1 cellular context compared by ENCODE assay signal in genomic region chr9:134065720-134066419, GRCh38.
TF ChIP-seq lines count a peak whose summit lies in the region.

No MANE protein-coding gene starts in this region.

TF ChIP-seq in HepG2, 621 proteins besides CTCF, POLR2A, EP300 and RAD21 (continued from another document and continues in another):
- TF ChIP-seq HNF1B (CRISPR knock-in tag; IDR thresholded peaks at IDR 0.05) = 0 out of 2 replicates have a peak, but pooled peaks have one; percentile 6
- TF ChIP-seq MLXIP (CRISPR knock-in tag; IDR thresholded peaks at IDR 0.05; ENCODE audit: borderline replicate concordance) = no peak
- TF ChIP-seq HNF4G (IDR thresholded peaks at IDR 0.05; ENCODE audit: borderline replicate concordance, low read depth, low read length) = no peak
- TF ChIP-seq HNF4G (CRISPR knock-in tag; IDR thresholded peaks at IDR 0.05; ENCODE audit: borderline replicate concordance, low read depth) = no peak
- TF ChIP-seq ZNF720 (CRISPR knock-in tag; IDR thresholded peaks at IDR 0.05) = no peak
- no peak for TF ChIP-seq TBL1XR1 (IDR thresholded peaks at IDR 0.05; ENCODE audit: borderline replicate concordance, low read length, partially characterized antibody)
- no peak for TF ChIP-seq ZNF30 (CRISPR knock-in tag; IDR thresholded peaks at IDR 0.05)
- TF ChIP-seq, protein P1, sequence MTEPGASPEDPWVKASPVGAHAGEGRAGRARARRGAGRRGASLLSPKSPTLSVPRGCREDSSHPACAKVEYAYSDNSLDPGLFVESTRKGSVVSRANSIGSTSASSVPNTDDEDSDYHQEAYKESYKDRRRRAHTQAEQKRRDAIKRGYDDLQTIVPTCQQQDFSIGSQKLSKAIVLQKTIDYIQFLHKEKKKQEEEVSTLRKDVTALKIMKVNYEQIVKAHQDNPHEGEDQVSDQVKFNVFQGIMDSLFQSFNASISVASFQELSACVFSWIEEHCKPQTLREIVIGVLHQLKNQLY (CRISPR knock-in tag; IDR thresholded peaks at IDR 0.05) = no peak
- no peak for TF ChIP-seq ZNF841 (CRISPR knock-in tag; IDR thresholded peaks at IDR 0.05; ENCODE audit: borderline replicate concordance)
- peak; percentile 50; the same call in 1 of the 2 replicates for TF ChIP-seq MED1 (CRISPR knock-in tag; IDR thresholded peaks at IDR 0.05)
- TF ChIP-seq, protein P2, sequence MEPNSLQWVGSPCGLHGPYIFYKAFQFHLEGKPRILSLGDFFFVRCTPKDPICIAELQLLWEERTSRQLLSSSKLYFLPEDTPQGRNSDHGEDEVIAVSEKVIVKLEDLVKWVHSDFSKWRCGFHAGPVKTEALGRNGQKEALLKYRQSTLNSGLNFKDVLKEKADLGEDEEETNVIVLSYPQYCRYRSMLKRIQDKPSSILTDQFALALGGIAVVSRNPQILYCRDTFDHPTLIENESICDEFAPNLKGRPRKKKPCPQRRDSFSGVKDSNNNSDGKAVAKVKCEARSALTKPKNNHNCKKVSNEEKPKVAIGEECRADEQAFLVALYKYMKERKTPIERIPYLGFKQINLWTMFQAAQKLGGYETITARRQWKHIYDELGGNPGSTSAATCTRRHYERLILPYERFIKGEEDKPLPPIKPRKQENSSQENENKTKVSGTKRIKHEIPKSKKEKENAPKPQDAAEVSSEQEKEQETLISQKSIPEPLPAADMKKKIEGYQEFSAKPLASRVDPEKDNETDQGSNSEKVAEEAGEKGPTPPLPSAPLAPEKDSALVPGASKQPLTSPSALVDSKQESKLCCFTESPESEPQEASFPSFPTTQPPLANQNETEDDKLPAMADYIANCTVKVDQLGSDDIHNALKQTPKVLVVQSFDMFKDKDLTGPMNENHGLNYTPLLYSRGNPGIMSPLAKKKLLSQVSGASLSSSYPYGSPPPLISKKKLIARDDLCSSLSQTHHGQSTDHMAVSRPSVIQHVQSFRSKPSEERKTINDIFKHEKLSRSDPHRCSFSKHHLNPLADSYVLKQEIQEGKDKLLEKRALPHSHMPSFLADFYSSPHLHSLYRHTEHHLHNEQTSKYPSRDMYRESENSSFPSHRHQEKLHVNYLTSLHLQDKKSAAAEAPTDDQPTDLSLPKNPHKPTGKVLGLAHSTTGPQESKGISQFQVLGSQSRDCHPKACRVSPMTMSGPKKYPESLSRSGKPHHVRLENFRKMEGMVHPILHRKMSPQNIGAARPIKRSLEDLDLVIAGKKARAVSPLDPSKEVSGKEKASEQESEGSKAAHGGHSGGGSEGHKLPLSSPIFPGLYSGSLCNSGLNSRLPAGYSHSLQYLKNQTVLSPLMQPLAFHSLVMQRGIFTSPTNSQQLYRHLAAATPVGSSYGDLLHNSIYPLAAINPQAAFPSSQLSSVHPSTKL (CRISPR knock-in tag; IDR thresholded peaks at IDR 0.05) = peak; percentile 21; the same call in 1 of the 2 replicates
- TF ChIP-seq HDAC1 (CRISPR knock-in tag; IDR thresholded peaks at IDR 0.05) = peak; percentile 72
- peak; percentile 60; the same call in 1 of the 2 replicates for TF ChIP-seq ZNF816 (CRISPR knock-in tag; IDR thresholded peaks at IDR 0.05; ENCODE audit: borderline replicate concordance)
- no peak for TF ChIP-seq ZNF160 (CRISPR knock-in tag; IDR thresholded peaks at IDR 0.05)
- TF ChIP-seq DR1 (CRISPR knock-in tag; IDR thresholded peaks at IDR 0.05) = no peak
- TF ChIP-seq, protein P3, sequence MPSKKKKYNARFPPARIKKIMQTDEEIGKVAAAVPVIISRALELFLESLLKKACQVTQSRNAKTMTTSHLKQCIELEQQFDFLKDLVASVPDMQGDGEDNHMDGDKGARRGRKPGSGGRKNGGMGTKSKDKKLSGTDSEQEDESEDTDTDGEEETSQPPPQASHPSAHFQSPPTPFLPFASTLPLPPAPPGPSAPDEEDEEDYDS (CRISPR knock-in tag; IDR thresholded peaks at IDR 0.05) = peak; percentile 66
- TF ChIP-seq POLR2G (IDR thresholded peaks at IDR 0.05; ENCODE audit: low read depth, low read length) = peak; percentile 61
- no peak for TF ChIP-seq KIAA2018 (CRISPR knock-in tag; IDR thresholded peaks at IDR 0.05; ENCODE audit: borderline replicate concordance)
- TF ChIP-seq ZNF530 (CRISPR knock-in tag; IDR thresholded peaks at IDR 0.05; ENCODE audit: low read depth) = no peak
- no peak for TF ChIP-seq MED8 (CRISPR knock-in tag; IDR thresholded peaks at IDR 0.05; ENCODE audit: insufficient replicate concordance)
- TF ChIP-seq RORA (CRISPR knock-in tag; IDR thresholded peaks at IDR 0.05) = no peak
- TF ChIP-seq ZNF446 (CRISPR knock-in tag; IDR thresholded peaks at IDR 0.05) = no peak
- TF ChIP-seq, protein P4, sequence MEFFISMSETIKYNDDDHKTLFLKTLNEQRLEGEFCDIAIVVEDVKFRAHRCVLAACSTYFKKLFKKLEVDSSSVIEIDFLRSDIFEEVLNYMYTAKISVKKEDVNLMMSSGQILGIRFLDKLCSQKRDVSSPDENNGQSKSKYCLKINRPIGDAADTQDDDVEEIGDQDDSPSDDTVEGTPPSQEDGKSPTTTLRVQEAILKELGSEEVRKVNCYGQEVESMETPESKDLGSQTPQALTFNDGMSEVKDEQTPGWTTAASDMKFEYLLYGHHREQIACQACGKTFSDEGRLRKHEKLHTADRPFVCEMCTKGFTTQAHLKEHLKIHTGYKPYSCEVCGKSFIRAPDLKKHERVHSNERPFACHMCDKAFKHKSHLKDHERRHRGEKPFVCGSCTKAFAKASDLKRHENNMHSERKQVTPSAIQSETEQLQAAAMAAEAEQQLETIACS (CRISPR knock-in tag; IDR thresholded peaks at IDR 0.05) = peak; percentile 31; the same call in 1 of the 2 replicates
- TF ChIP-seq ISX (CRISPR knock-in tag; conservative IDR thresholded peaks at IDR 0.05) = no peak
- TF ChIP-seq ZFP36 (IDR thresholded peaks at IDR 0.05; ENCODE audit: borderline replicate concordance, low read depth, low read length, partially characterized antibody) = no peak
- TF ChIP-seq REPIN1 (CRISPR knock-in tag; IDR thresholded peaks at IDR 0.05; ENCODE audit: borderline replicate concordance, low read depth) = 0 out of 2 replicates have a peak, but pooled peaks have one; percentile 36
- peak; percentile 44; the same call in 1 of the 2 replicates for TF ChIP-seq ZNF350 (CRISPR knock-in tag; IDR thresholded peaks at IDR 0.05; ENCODE audit: borderline replicate concordance, low read depth)
- TF ChIP-seq, protein P5, sequence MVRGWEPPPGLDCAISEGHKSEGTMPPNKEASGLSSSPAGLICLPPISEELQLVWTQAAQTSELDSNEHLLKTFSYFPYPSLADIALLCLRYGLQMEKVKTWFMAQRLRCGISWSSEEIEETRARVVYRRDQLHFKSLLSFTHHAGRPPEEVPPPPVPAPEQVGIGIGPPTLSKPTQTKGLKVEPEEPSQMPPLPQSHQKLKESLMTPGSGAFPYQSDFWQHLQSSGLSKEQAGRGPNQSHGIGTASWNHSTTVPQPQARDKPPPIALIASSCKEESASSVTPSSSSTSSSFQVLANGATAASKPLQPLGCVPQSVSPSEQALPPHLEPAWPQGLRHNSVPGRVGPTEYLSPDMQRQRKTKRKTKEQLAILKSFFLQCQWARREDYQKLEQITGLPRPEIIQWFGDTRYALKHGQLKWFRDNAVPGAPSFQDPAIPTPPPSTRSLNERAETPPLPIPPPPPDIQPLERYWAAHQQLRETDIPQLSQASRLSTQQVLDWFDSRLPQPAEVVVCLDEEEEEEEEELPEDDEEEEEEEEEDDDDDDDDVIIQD (CRISPR knock-in tag; IDR thresholded peaks at IDR 0.05; ENCODE audit: low read depth) = no peak
- TF ChIP-seq HES4 (CRISPR knock-in tag; IDR thresholded peaks at IDR 0.05; ENCODE audit: borderline replicate concordance) = 0 out of 2 replicates have a peak, but pooled peaks have one; percentile 38
- TF ChIP-seq ZNF230 (CRISPR knock-in tag; IDR thresholded peaks at IDR 0.05) = no peak
- no peak for TF ChIP-seq ZBTB7A (CRISPR knock-in tag; IDR thresholded peaks at IDR 0.05)
- TF ChIP-seq POGZ (CRISPR knock-in tag; IDR thresholded peaks at IDR 0.05) = no peak
- TF ChIP-seq SOX13 (IDR thresholded peaks at IDR 0.05) = no peak
- TF ChIP-seq SOX13 (CRISPR knock-in tag; conservative IDR thresholded peaks at IDR 0.05 in 1 of 2, IDR thresholded peaks at IDR 0.05 in 1 of 2) = peak in 1 of 2 experiments; percentile 82; a peak in 2 of 4 replicates
- no peak for TF ChIP-seq STAG1 (CRISPR knock-in tag; IDR thresholded peaks at IDR 0.05)
- no peak for TF ChIP-seq BRCA1 (CRISPR knock-in tag; IDR thresholded peaks at IDR 0.05)
- no peak for TF ChIP-seq BRF2 (CRISPR knock-in tag; IDR thresholded peaks at IDR 0.05)
- no peak for TF ChIP-seq DNMT3B (CRISPR knock-in tag; conservative IDR thresholded peaks at IDR 0.05)
